1 cellular context compared by ENCODE assay signal in the genomic region with DNA sequence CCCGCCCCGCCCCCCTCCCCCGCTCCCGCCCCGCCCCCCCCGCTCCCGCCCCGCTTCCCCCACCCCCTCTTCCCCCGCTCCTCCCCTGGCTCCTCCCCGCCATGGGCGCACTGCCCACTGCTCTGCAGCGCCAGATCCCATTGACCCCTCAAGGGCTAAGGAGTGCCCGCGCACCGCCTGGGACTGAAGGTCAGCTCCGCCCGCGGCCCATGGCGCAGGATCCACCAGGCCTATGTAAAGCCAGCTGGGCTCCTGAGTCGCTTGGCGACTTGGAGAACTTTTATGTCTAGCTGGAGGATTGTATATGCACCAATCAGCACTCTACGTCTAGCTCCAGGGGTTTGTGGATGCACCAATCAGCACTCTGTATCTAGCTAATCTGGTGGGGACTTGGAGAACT.
A peak's percentile ranks its signal among the peaks of the same experiment; 100 is the strongest.
TF ChIP-seq lines count a peak whose summit lies in the region.

No MANE protein-coding gene starts in this region.

TF ChIP-seq in K562, 482 proteins besides CTCF, POLR2A, EP300 and RAD21:
- TF ChIP-seq RUNX1 (IDR thresholded peaks at IDR 0.05; ENCODE audit: low read depth) (no peak), STAT5A (IDR thresholded peaks at IDR 0.05; ENCODE audit: borderline replicate concordance, low read length) (no peak), DNMT1 (IDR thresholded peaks at IDR 0.05) (no peak), ZBTB33 (CRISPR knock-in tag; IDR thresholded peaks at IDR 0.05) (peak; percentile 65)
TF ChIP-seq in K562: peak in this region for 1.
